Comparison of ENCODE assay signal across 9 cellular contexts in the genomic region with DNA sequence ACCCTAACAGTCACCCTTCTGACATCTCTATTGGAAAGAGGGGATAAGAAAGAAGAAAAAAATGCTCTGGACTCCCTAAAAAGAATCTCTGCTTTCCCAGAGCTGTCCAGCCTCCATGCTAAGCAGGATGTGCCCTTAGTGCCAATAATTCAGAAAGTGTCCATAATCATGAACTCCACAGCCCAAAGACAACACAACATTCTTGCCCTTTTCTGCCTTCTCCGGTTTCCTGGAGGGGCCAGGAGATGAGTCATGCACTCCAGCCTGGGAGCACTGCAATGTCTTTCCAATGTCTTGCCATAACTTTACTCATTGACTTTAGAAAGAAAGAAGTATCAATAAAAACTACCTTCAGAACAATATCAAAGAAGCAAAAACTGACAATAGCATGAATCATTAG. TPM values are rescaled to one million over a fixed set of nuclear protein-coding genes. Genes with fewer than 3 reads are reported as not detected.
DNase-seq lines count a peak whose midpoint lies in the region; ATAC-seq and TF ChIP-seq lines count a peak whose summit lies in the region.
"Had no signal": no experiment of that assay in that cellular context is flagged by ENCODE, and none has a peak within 500 bp of the region (broad histone marks: within the 10 kb centered on the region; RNA-seq: fewer than 3 reads in every experiment).

No MANE protein-coding gene starts in this region.

- H3K9ac ChIP-seq in endodermal cell (ENCODE audit: extremely low read depth, low read length, poor library complexity, severe bottlenecking), result no peak overlapping the region

- H3K27me3 Mint-ChIP-seq in endodermal cell (ENCODE audit: insufficient read depth) (no peaks in the 10 kb centered on the region), naive B cell (no peaks in the 10 kb centered on the region)
- H3K27me3 Mint-ChIP-seq in T-helper 2 cell treated with Interferon-gamma antibody and Interleukin-4, amounts not matched to agents 5 μg/mL and 100 μg/mL, for 36 hours (ENCODE audit: low read depth), result no peaks in the 10 kb centered on the region

- H3K9me3 ChIP-seq in endodermal cell (ENCODE audit: control insufficient read depth, low read length), result peaks cover 7% of the 10 kb centered on the region

- H3K4me3 Mint-ChIP-seq in endodermal cell (no peak overlapping the region), naive B cell (peak overlapping the region in 4 of 8 donors; percentile 13 to 64 (median 28))
- H3K4me3 Mint-ChIP-seq in T-helper 2 cell treated with Interferon-gamma antibody and Interleukin-4, amounts not matched to agents 5 μg/mL and 100 μg/mL, for 36 hours, result no peak overlapping the region

- WGBS in endodermal cell (ENCODE audit: insufficient coverage in 1 of 2, insufficient read length in 1 of 2), 2 experiments, result 73 to 100% methylated on average over 1 of the region's 1 CpG

- H3K27ac Mint-ChIP-seq in endodermal cell, result peak overlapping the region; percentile 89
- peak overlapping the region; percentile 16 to 67 (median 48) for H3K27ac Mint-ChIP-seq in naive B cell
- H3K27ac Mint-ChIP-seq in T-helper 2 cell treated with Interferon-gamma antibody and Interleukin-4, amounts not matched to agents 5 μg/mL and 100 μg/mL, for 36 hours, result no peak overlapping the region

- no peak overlapping the region for H3K27ac ChIP-seq in endodermal cell (ENCODE audit: low read depth, low read length)

- H3K4me1 ChIP-seq in endodermal cell (ENCODE audit: control insufficient read depth, insufficient read depth, low read length), result peaks cover 22% of the 10 kb centered on the region

- peaks cover 28% of the 10 kb centered on the region for H3K36me3 Mint-ChIP-seq in endodermal cell (ENCODE audit: low read depth)
- peaks cover 15 to 28% of the 10 kb centered on the region in 2 donors for H3K36me3 Mint-ChIP-seq in naive B cell
- peaks cover 34% of the 10 kb centered on the region for H3K36me3 Mint-ChIP-seq in T-helper 2 cell treated with Interferon-gamma antibody and Interleukin-4, amounts not matched to agents 5 μg/mL and 100 μg/mL, for 36 hours (ENCODE audit: low read depth)

- ATAC-seq in naive B cell (ENCODE audit: low read depth in 2 of 2) (no peak), HG02642 (IDR thresholded peaks at IDR 0.05; ENCODE audit: poor library complexity, unreplicated experiment) (no peak)

- DNase-seq in AG10803 (ENCODE audit: low read depth) (peak; percentile 78), endodermal cell (no peak), naive B cell (no peak), NCI-H1436 (lab: John Stamatoyannopoulos, UW) (no peak), SKM-1 treated with dmso at 0.1 percent for 144 hours (lab: John Stamatoyannopoulos, UW; ENCODE audit: unreplicated experiment) (no peak)
- no peak for DNase-seq in T-helper 2 cell treated with Interferon-gamma antibody and Interleukin-4, amounts not matched to agents 5 μg/mL and 100 μg/mL, for 36 hours (ENCODE audit: low spot score)
- DNase-seq: amygdala had no signal

- no peak overlapping the region for H3K4me3 ChIP-seq in AG10803 (ENCODE audit: low read length)
- H3K4me3 ChIP-seq in endodermal cell (ENCODE audit: low read length), result no peak overlapping the region

- no peak for TF ChIP-seq RAD21 in Ishikawa (IDR thresholded peaks at IDR 0.05; ENCODE audit: low read depth)

- H3K9me3 Mint-ChIP-seq in endodermal cell (peaks cover 3% of the 10 kb centered on the region), naive B cell (no peaks in the 10 kb centered on the region)
- no peaks in the 10 kb centered on the region for H3K9me3 Mint-ChIP-seq in T-helper 2 cell treated with Interferon-gamma antibody and Interleukin-4, amounts not matched to agents 5 μg/mL and 100 μg/mL, for 36 hours

- no peaks in the 10 kb centered on the region for H3K27me3 ChIP-seq in endodermal cell (ENCODE audit: control insufficient read depth, insufficient read depth, low read length, poor library complexity, severe bottlenecking)

- TF ChIP-seq CTCF in AG10803 (conservative IDR thresholded peaks at IDR 0.05; ENCODE audit: low read length), result no peak
- TF ChIP-seq CTCF in endodermal cell (conservative IDR thresholded peaks at IDR 0.05), result no peak

- no peak for TF ChIP-seq EP300 in Ishikawa (IDR thresholded peaks at IDR 0.05; ENCODE audit: borderline replicate concordance)

- H3K4me1 Mint-ChIP-seq in endodermal cell (peaks cover 62% of the 10 kb centered on the region), naive B cell (peaks cover 38 to 60% (median 52%) of the 10 kb centered on the region in 3 donors)
- H3K4me1 Mint-ChIP-seq in T-helper 2 cell treated with Interferon-gamma antibody and Interleukin-4, amounts not matched to agents 5 μg/mL and 100 μg/mL, for 36 hours (ENCODE audit: low read depth), result peaks cover 24% of the 10 kb centered on the region

- peaks cover 71% of the 10 kb centered on the region for H3K36me3 ChIP-seq in endodermal cell (ENCODE audit: control insufficient read depth, insufficient read depth, low read length)

TF ChIP-seq in Ishikawa, 13 proteins besides CTCF, POLR2A, EP300 and RAD21:
- TF ChIP-seq, protein P1, sequence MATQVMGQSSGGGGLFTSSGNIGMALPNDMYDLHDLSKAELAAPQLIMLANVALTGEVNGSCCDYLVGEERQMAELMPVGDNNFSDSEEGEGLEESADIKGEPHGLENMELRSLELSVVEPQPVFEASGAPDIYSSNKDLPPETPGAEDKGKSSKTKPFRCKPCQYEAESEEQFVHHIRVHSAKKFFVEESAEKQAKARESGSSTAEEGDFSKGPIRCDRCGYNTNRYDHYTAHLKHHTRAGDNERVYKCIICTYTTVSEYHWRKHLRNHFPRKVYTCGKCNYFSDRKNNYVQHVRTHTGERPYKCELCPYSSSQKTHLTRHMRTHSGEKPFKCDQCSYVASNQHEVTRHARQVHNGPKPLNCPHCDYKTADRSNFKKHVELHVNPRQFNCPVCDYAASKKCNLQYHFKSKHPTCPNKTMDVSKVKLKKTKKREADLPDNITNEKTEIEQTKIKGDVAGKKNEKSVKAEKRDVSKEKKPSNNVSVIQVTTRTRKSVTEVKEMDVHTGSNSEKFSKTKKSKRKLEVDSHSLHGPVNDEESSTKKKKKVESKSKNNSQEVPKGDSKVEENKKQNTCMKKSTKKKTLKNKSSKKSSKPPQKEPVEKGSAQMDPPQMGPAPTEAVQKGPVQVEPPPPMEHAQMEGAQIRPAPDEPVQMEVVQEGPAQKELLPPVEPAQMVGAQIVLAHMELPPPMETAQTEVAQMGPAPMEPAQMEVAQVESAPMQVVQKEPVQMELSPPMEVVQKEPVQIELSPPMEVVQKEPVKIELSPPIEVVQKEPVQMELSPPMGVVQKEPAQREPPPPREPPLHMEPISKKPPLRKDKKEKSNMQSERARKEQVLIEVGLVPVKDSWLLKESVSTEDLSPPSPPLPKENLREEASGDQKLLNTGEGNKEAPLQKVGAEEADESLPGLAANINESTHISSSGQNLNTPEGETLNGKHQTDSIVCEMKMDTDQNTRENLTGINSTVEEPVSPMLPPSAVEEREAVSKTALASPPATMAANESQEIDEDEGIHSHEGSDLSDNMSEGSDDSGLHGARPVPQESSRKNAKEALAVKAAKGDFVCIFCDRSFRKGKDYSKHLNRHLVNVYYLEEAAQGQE (IDR thresholded peaks at IDR 0.05; ENCODE audit: low read depth), result peak; percentile 25; the same call in 1 of the 2 replicates
- no peak for TF ChIP-seq ZBTB7A (IDR thresholded peaks at IDR 0.05; ENCODE audit: low read depth)
- TF ChIP-seq, protein P2, sequence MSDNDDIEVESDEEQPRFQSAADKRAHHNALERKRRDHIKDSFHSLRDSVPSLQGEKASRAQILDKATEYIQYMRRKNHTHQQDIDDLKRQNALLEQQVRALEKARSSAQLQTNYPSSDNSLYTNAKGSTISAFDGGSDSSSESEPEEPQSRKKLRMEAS (IDR thresholded peaks at IDR 0.05), result no peak

RNA-seq across cellular contexts. Expression of a gene that starts 44.0 kb away (rescaled TPM):
- total RNA-seq in endodermal cell, result 10 to 100 TPM; 27.4 to 27.8 TPM
- polyA plus RNA-seq in endodermal cell (2013, experiment 1 of 2), result 23.3 TPM
- polyA plus RNA-seq in endodermal cell (2013, experiment 2 of 2), result 22.4 TPM
- 10 to 100 TPM; 14.2 to 25.1 (median 15.0) TPM for polyA plus RNA-seq in naive B cell (ENCODE audit: low read depth in 6 of 6)
